Comparison of ENCODE assay signal across 1 cellular context in genomic region chr2:216108967-216109921, GRCh38.
TF ChIP-seq lines count a peak whose summit lies in the region.

TSS of gene XRCC5 (plus strand) at chr2:216109348. CDS start at chr2:216109437, 89 bp downstream.

TF ChIP-seq in HepG2, 621 proteins besides CTCF, POLR2A, EP300 and RAD21 (continued from another document and continues in another):
- TF ChIP-seq TBL1XR1 (IDR thresholded peaks at IDR 0.05; ENCODE audit: borderline replicate concordance, low read length, partially characterized antibody) (peak; percentile 77), FOXJ3 (CRISPR knock-in tag; IDR thresholded peaks at IDR 0.05; ENCODE audit: borderline replicate concordance) (peak; percentile 77; the same call in 1 of the 2 replicates), ZNF251 (CRISPR knock-in tag; IDR thresholded peaks at IDR 0.05) (no peak), ZSCAN20 (CRISPR knock-in tag; IDR thresholded peaks at IDR 0.05; ENCODE audit: borderline replicate concordance) (peak; percentile 99), E2F2 (CRISPR knock-in tag; IDR thresholded peaks at IDR 0.05; ENCODE audit: borderline replicate concordance) (peak; percentile 94; the same call in 1 of the 2 replicates), ZNF75D (CRISPR knock-in tag; IDR thresholded peaks at IDR 0.05; ENCODE audit: borderline replicate concordance) (no peak), TCF12 (IDR thresholded peaks at IDR 0.05) (no peak), TCF12 (CRISPR knock-in tag; IDR thresholded peaks at IDR 0.05) (no peak), ZNF121 (CRISPR knock-in tag; IDR thresholded peaks at IDR 0.05) (0 out of 2 replicates have a peak, but pooled peaks have one; percentile 9), CENPBD1 (CRISPR knock-in tag; IDR thresholded peaks at IDR 0.05; ENCODE audit: borderline replicate concordance, low read depth) (no peak), ATRX (CRISPR knock-in tag; IDR thresholded peaks at IDR 0.05; ENCODE audit: borderline replicate concordance) (no peak), TIGD3 (CRISPR knock-in tag; IDR thresholded peaks at IDR 0.05; ENCODE audit: borderline replicate concordance) (peak; percentile 51; the same call in 1 of the 2 replicates), ZNF329 (CRISPR knock-in tag; IDR thresholded peaks at IDR 0.05; ENCODE audit: low read depth) (0 out of 2 replicates have a peak, but pooled peaks have one; percentile 53), ELF3 (CRISPR knock-in tag; IDR thresholded peaks at IDR 0.05) (peak; percentile 99), TFE3 (CRISPR knock-in tag; IDR thresholded peaks at IDR 0.05) (peak; percentile 33; the same call in 1 of the 2 replicates), NFKB2 (CRISPR knock-in tag; IDR thresholded peaks at IDR 0.05; ENCODE audit: borderline replicate concordance) (peak; percentile 96), KLF11 (CRISPR knock-in tag; IDR thresholded peaks at IDR 0.05) (peak; percentile 73; the same call in 1 of the 2 replicates), ZNF703 (CRISPR knock-in tag; IDR thresholded peaks at IDR 0.05; ENCODE audit: borderline replicate concordance) (no peak), SAFB2 (CRISPR knock-in tag; IDR thresholded peaks at IDR 0.05; ENCODE audit: borderline replicate concordance, low read depth) (peak; percentile 98), PBX2 (CRISPR knock-in tag; IDR thresholded peaks at IDR 0.05) (no peak), ZNF562 (CRISPR knock-in tag; IDR thresholded peaks at IDR 0.05; ENCODE audit: borderline replicate concordance) (no peak), ZBTB21 (CRISPR knock-in tag; IDR thresholded peaks at IDR 0.05) (no peak), ZBTB42 (CRISPR knock-in tag; IDR thresholded peaks at IDR 0.05) (peak; percentile 92; the same call in 1 of the 2 replicates), RAD51 (IDR thresholded peaks at IDR 0.05; ENCODE audit: borderline replicate concordance) (no peak), HNRNPUL1 (IDR thresholded peaks at IDR 0.05; ENCODE audit: low read depth, low read length) (no peak), ZNF552 (CRISPR knock-in tag; IDR thresholded peaks at IDR 0.05; ENCODE audit: borderline replicate concordance) (0 out of 2 replicates have a peak, but pooled peaks have one; percentile 88), NFE2L2 (IDR thresholded peaks at IDR 0.05; ENCODE audit: low read length) (no peak), IRF2 (CRISPR knock-in tag; IDR thresholded peaks at IDR 0.05) (peak; percentile 94), KDM4B (CRISPR knock-in tag; IDR thresholded peaks at IDR 0.05) (peak; percentile 85), ZNF292 (CRISPR knock-in tag; IDR thresholded peaks at IDR 0.05; ENCODE audit: borderline replicate concordance, low read depth) (0 out of 2 replicates have a peak, but pooled peaks have one; percentile 49), GLMP (CRISPR knock-in tag; IDR thresholded peaks at IDR 0.05; ENCODE audit: borderline replicate concordance) (no peak), SRSF9 (IDR thresholded peaks at IDR 0.05; ENCODE audit: borderline replicate concordance, insufficient read depth, low read depth, low read length, poor library complexity, severe bottlenecking) (no peak), CREM (IDR thresholded peaks at IDR 0.05) (peak; percentile 88), CREM (CRISPR knock-in tag; IDR thresholded peaks at IDR 0.05) (no peak), REXO4 (CRISPR knock-in tag; IDR thresholded peaks at IDR 0.05; ENCODE audit: borderline replicate concordance) (no peak), SNAPC4 (CRISPR knock-in tag; IDR thresholded peaks at IDR 0.05) (peak; percentile 85), DZIP1 (CRISPR knock-in tag; IDR thresholded peaks at IDR 0.05) (no peak), JUNB (CRISPR knock-in tag; IDR thresholded peaks at IDR 0.05; ENCODE audit: borderline replicate concordance) (no peak), HNRNPLL (IDR thresholded peaks at IDR 0.05; ENCODE audit: low read depth, low read length, poor library complexity, severe bottlenecking) (peak; percentile 100), HDAC1 (CRISPR knock-in tag; IDR thresholded peaks at IDR 0.05) (peak; percentile 97), NR2F2 (IDR thresholded peaks at IDR 0.05; ENCODE audit: borderline replicate concordance, low read depth) (peak; percentile 65; the same call in 1 of the 2 replicates), SP2 (CRISPR knock-in tag; IDR thresholded peaks at IDR 0.05) (peak; percentile 70), ZNF367 (CRISPR knock-in tag; IDR thresholded peaks at IDR 0.05; ENCODE audit: borderline replicate concordance) (no peak; the same call in 1 of the 2 replicates), ZNF747 (CRISPR knock-in tag; IDR thresholded peaks at IDR 0.05; ENCODE audit: borderline replicate concordance) (peak; percentile 99), ZNF234 (CRISPR knock-in tag; conservative IDR thresholded peaks at IDR 0.05) (peak; percentile 88), HIVEP1 (CRISPR knock-in tag; IDR thresholded peaks at IDR 0.05) (peak; percentile 91), CSRNP1 (CRISPR knock-in tag; IDR thresholded peaks at IDR 0.05) (peak; percentile 73), MED13 (CRISPR knock-in tag; IDR thresholded peaks at IDR 0.05) (peak; percentile 82), ZNF260 (CRISPR knock-in tag; IDR thresholded peaks at IDR 0.05; ENCODE audit: borderline replicate concordance, low read depth) (peak; percentile 91; the same call in 1 of the 2 replicates), ZFAT (CRISPR knock-in tag; conservative IDR thresholded peaks at IDR 0.05) (peak; percentile 69), SRSF4 (IDR thresholded peaks at IDR 0.05; ENCODE audit: low read depth, low read length, poor library complexity, severe bottlenecking) (no peak), U2AF2 (IDR thresholded peaks at IDR 0.05; ENCODE audit: low read depth, low read length) (peak; percentile 81; the same call in 1 of the 2 replicates), TCF7 (IDR thresholded peaks at IDR 0.05; ENCODE audit: low read depth) (no peak), ATF7-NPFF (CRISPR knock-in tag; IDR thresholded peaks at IDR 0.05; ENCODE audit: low read depth) (no peak; the same call in 1 of the 2 replicates)
